ENCODE assay signal across 11 cellular contexts in genomic region chr1:23394664-23395063, GRCh38. TPM values are rescaled to one million over a fixed set of nuclear protein-coding genes. Genes with fewer than 3 reads are reported as not detected.
DNase-seq lines count a peak whose midpoint lies in the region; ATAC-seq and TF ChIP-seq lines count a peak whose summit lies in the region.
"Had no signal": no experiment of that assay in that cellular context is flagged by ENCODE, and none has a peak within 500 bp of the region (broad histone marks: within the 10 kb centered on the region; RNA-seq: fewer than 3 reads in every experiment).

No MANE protein-coding gene starts in this region.

- ATAC-seq in HG02981 (IDR thresholded peaks at IDR 0.05; ENCODE audit: unreplicated experiment) (no peak), GM18858 (IDR thresholded peaks at IDR 0.05; ENCODE audit: unreplicated experiment) (no peak), HG03571 (IDR thresholded peaks at IDR 0.05; ENCODE audit: unreplicated experiment) (no peak)

- no peaks in the 10 kb centered on the region for H3K36me3 ChIP-seq in SJCRH30

- H3K27me3 ChIP-seq in SJCRH30 = no peaks in the 10 kb centered on the region

- TF ChIP-seq CTCF in foreskin fibroblast (IDR thresholded peaks at IDR 0.05; ENCODE audit: low read depth, low read length) (no peak), neural crest cell (conservative IDR thresholded peaks at IDR 0.05) (no peak)

- H3K4me1 Mint-ChIP-seq in neural crest cell = peaks cover 29% of the 10 kb centered on the region
- H3K4me1 Mint-ChIP-seq: IgD-negative memory B cell had no signal

- H3K4me3 Mint-ChIP-seq in neural crest cell = peak overlapping the region; percentile 17
- H3K4me3 Mint-ChIP-seq: IgD-negative memory B cell had no signal

- DNase-seq in ACHN = peak; percentile 64
- peak; percentile 66 to 78 for DNase-seq in SJCRH30
- peak; percentile 72 to 84 for DNase-seq in foreskin fibroblast
- DNase-seq in neural crest cell (ENCODE audit: low read depth, low spot score) = peak; percentile 18
- DNase-seq in Ammon's horn (ENCODE audit: low spot score) = no peak
- DNase-seq: stimulated activated CD4-positive, alpha-beta T cell treated with anti-CD3 and anti-CD28 coated beads, Interleukin-12 subunit alpha, Interleukin-12 subunit beta, amount 100 ng/mL, for 4 hours had no signal

- peak overlapping the region; percentile 37 for H3K27ac Mint-ChIP-seq in neural crest cell (ENCODE audit: unreplicated experiment)
- H3K27ac Mint-ChIP-seq: IgD-negative memory B cell had no signal

- H3K27ac ChIP-seq in SJCRH30 = no peak overlapping the region
- H3K27ac ChIP-seq: C4-2B had no signal

- in situ Hi-C loops in ACHN (cut with HindIII; ENCODE audit: low pct_ligation_motif_present, low pct_unique_long_range_greater_than_20kb, low sequenced_read_pairs) = no loop called here

- H3K9me3 Mint-ChIP-seq in neural crest cell = no peaks in the 10 kb centered on the region
- H3K9me3 Mint-ChIP-seq: IgD-negative memory B cell had no signal

- H3K4me3 ChIP-seq in SJCRH30 = peak overlapping the region; percentile 8
- no peak overlapping the region for H3K4me3 ChIP-seq in foreskin fibroblast (ENCODE audit: low read depth in 1 of 2, low read length in 2 of 2)

- H3K4me1 ChIP-seq in SJCRH30 = peaks cover 13% of the 10 kb centered on the region

- H3K27me3 Mint-ChIP-seq in neural crest cell (ENCODE audit: low read depth) = peaks cover 2% of the 10 kb centered on the region

- no peaks in the 10 kb centered on the region for H3K9me3 ChIP-seq in SJCRH30 (replicated peaks)

- H3K36me3 Mint-ChIP-seq in neural crest cell (ENCODE audit: low read depth) = no peaks in the 10 kb centered on the region
- H3K36me3 Mint-ChIP-seq: IgD-negative memory B cell had no signal

RNA-seq across cellular contexts. Expression of gene ZNF436, which starts 25.0 kb away (rescaled TPM):
- total RNA-seq in SJCRH30 (2014; rRNA removed; shearing (Covaris generic)) = 13.8 and 15.8 TPM in 2 replicates
- total RNA-seq in neural crest cell = 9.2 and 10.0 TPM in 2 replicates

RNA-seq across cellular contexts. Expression of gene TCEA3, which starts 29.9 kb away (rescaled TPM):
- total RNA-seq in SJCRH30 (2014; rRNA removed; shearing (Covaris generic)) = 0.10 TPM in 1 of 2 replicates, not detected in the other
- total RNA-seq in neural crest cell = 1.2 and 1.5 TPM in 2 replicates

RNA-seq across cellular contexts. Expression of gene HNRNPR, which starts 50.6 kb away (rescaled TPM):
- total RNA-seq in SJCRH30 (2014; rRNA removed; shearing (Covaris generic)) = 342 and 380 TPM in 2 replicates
- 293 and 305 TPM in 2 replicates for total RNA-seq in neural crest cell
